Comparison of ENCODE assay signal across 8 cellular contexts in genomic region chr1:66242646-66243547, GRCh38.
DNase-seq lines count a peak whose midpoint lies in the region; ATAC-seq and TF ChIP-seq lines count a peak whose summit lies in the region.

No MANE protein-coding gene starts in this region.

- peak; percentile 89 for DNase-seq in GM23338 (ENCODE audit: low spot score)
- DNase-seq in LoVo (ENCODE audit: low spot score): peak; percentile 82
- DNase-seq in Peyer's patch: peak; percentile 75 to 91 (median 83)
- peak; percentile 77 to 85 for DNase-seq in activated T-cell treated with anti-CD3 and anti-CD28 coated beads, Interleukin-2, amount 50 U/mL, for 48 hours
- peak; percentile 86 to 89 for DNase-seq in fibroblast of lung (ENCODE audit: low read depth in 2 of 2)
- peak; percentile 91 for DNase-seq in stomach

- peak; percentile 99 for TF ChIP-seq RAD21 in neural cell (conservative IDR thresholded peaks at IDR 0.05)

- H3K9me3 ChIP-seq in DOHH2 (ENCODE audit: control insufficient read depth, insufficient read depth, low read length): no peaks in the 10 kb centered on the region
- H3K9me3 ChIP-seq in Peyer's patch: no peaks in the 10 kb centered on the region
- H3K9me3 ChIP-seq in fibroblast of lung (ENCODE audit: control insufficient read depth, insufficient read depth, low read depth, low read length): no peaks in the 10 kb centered on the region
- H3K9me3 ChIP-seq in neural cell (ENCODE audit: low read length): no peaks in the 10 kb centered on the region
- H3K9me3 ChIP-seq in stomach: no peaks in the 10 kb centered on the region

- no peak overlapping the region for H3K4me3 Mint-ChIP-seq in GM23338

- H3K36me3 Mint-ChIP-seq in GM23338 (ENCODE audit: low read depth): no peaks in the 10 kb centered on the region

- H3K79me2 ChIP-seq in DOHH2 (ENCODE audit: control insufficient read depth, low read length): no peaks in the 10 kb centered on the region
- H3K79me2 ChIP-seq in GM23338 (replicated peaks; ENCODE audit: insufficient read depth): no peaks in the 10 kb centered on the region
- H3K79me2 ChIP-seq in fibroblast of lung (ENCODE audit: control insufficient read depth, insufficient read depth, low read length): no peaks in the 10 kb centered on the region
- no peaks in the 10 kb centered on the region for H3K79me2 ChIP-seq in neural cell (replicated peaks; ENCODE audit: insufficient read depth, low read length)

- TF ChIP-seq POLR2A in Peyer's patch (IDR thresholded peaks at IDR 0.05) (no peak), stomach (IDR thresholded peaks at IDR 0.05) (no peak)

- intact Hi-C loops in stomach (cut with DNase I; ENCODE audit: low total_unique reads): loop anchor here (5.0 kb wide), 1 partner anchor 281 kb away; no protein-coding TSS in a partner anchor

- ATAC-seq in GM23338: peak; percentile 98

- peak; percentile 99 for TF ChIP-seq CTCF in DOHH2 (IDR thresholded peaks at IDR 0.05; ENCODE audit: low read depth, low read length, poor library complexity, severe bottlenecking)
- peak; percentile 100 for TF ChIP-seq CTCF in GM23338 (conservative IDR thresholded peaks at IDR 0.05; ENCODE audit: low read depth in 2 of 2)
- peak; percentile 68 to 99 (median 96) for TF ChIP-seq CTCF in Peyer's patch (IDR thresholded peaks at IDR 0.05)
- TF ChIP-seq CTCF in fibroblast of lung (conservative IDR thresholded peaks at IDR 0.05 in 1 of 2, IDR thresholded peaks at IDR 0.05 in 1 of 2; ENCODE audit: low read depth in 1 of 2, low read length in 2 of 2): peak; percentile 100
- peak; percentile 99 for TF ChIP-seq CTCF in neural cell (IDR thresholded peaks at IDR 0.05; ENCODE audit: poor library complexity, severe bottlenecking)
- peak in 5 of 7 experiments; percentile 93 to 99 (median 97) for TF ChIP-seq CTCF in stomach (IDR thresholded peaks at IDR 0.05)

- no peaks in the 10 kb centered on the region for H3K9me2 ChIP-seq in DOHH2 (replicated peaks; ENCODE audit: control insufficient read depth, low read length)
- H3K9me2 ChIP-seq in GM23338 (ENCODE audit: insufficient read depth): no peaks in the 10 kb centered on the region
- H3K9me2 ChIP-seq in neural cell (ENCODE audit: insufficient read depth, low read length): no peaks in the 10 kb centered on the region

- H3K36me3 ChIP-seq in DOHH2 (ENCODE audit: control insufficient read depth, low read length) (no peaks in the 10 kb centered on the region), GM23338 (ENCODE audit: insufficient read depth) (no peaks in the 10 kb centered on the region), Peyer's patch (no peaks in the 10 kb centered on the region), fibroblast of lung (ENCODE audit: control insufficient read depth, insufficient read depth, low read length) (no peaks in the 10 kb centered on the region), neural cell (ENCODE audit: insufficient read depth, low read length) (no peaks in the 10 kb centered on the region), stomach (no peaks in the 10 kb centered on the region)

- H3K4me1 ChIP-seq in DOHH2 (ENCODE audit: control insufficient read depth, low read length) (peaks cover 11% of the 10 kb centered on the region), GM23338 (ENCODE audit: insufficient read depth) (no peaks in the 10 kb centered on the region), Peyer's patch (no peaks in the 10 kb centered on the region), fibroblast of lung (ENCODE audit: control insufficient read depth, extremely low read depth, insufficient read depth, low read length) (peaks cover 8% of the 10 kb centered on the region), stomach (peaks cover 0 to 30% (median 12%) of the 10 kb centered on the region in 4 donors)

- H3K27ac ChIP-seq in DOHH2 (ENCODE audit: low read depth, low read length) (no peak overlapping the region), GM23338 (ENCODE audit: low read depth) (no peak overlapping the region), Peyer's patch (peak overlapping the region in 1 of 4 donors; percentile 20), fibroblast of lung (ENCODE audit: insufficient read depth, low read length) (no peak overlapping the region), neural cell (ENCODE audit: low read length) (no peak overlapping the region), stomach (no peak overlapping the region)

- H3K4me3 ChIP-seq in DOHH2 (ENCODE audit: low read length) (no peak overlapping the region), GM23338 (no peak overlapping the region), Peyer's patch (no peak overlapping the region), fibroblast of lung (replicated peaks in 1 of 4; ENCODE audit: control extremely low read depth in 1 of 4, insufficient read depth in 1 of 4, low read depth in 3 of 4, low read length in 4 of 4) (no peak overlapping the region), neural cell (ENCODE audit: low read length) (no peak overlapping the region), stomach (no peak overlapping the region)

- peak; percentile 22 for TF ChIP-seq EP300 in neural cell (conservative IDR thresholded peaks at IDR 0.05; ENCODE audit: poor library complexity, severe bottlenecking)
- no peak for TF ChIP-seq EP300 in stomach (IDR thresholded peaks at IDR 0.05)

- no peak overlapping the region for H3K4me2 ChIP-seq in DOHH2 (ENCODE audit: low read length)
- no peak overlapping the region for H3K4me2 ChIP-seq in GM23338
- peak overlapping the region; percentile 23 for H3K4me2 ChIP-seq in fibroblast of lung (ENCODE audit: extremely low read depth, insufficient read depth, low read length)
- no peak overlapping the region for H3K4me2 ChIP-seq in neural cell (ENCODE audit: low read length)

- WGBS in stomach, 5 donors: 37 to 42% (median 40%) methylated on average over 6 of the region's 6 CpGs

- H3K9ac ChIP-seq in fibroblast of lung (ENCODE audit: insufficient read depth, low read length) (no peak overlapping the region), neural cell (ENCODE audit: low read length) (no peak overlapping the region)

- H3K27ac Mint-ChIP-seq in GM23338: no peak overlapping the region

- no peaks in the 10 kb centered on the region for H3K9me3 Mint-ChIP-seq in GM23338

- H3K4me1 Mint-ChIP-seq in GM23338: no peaks in the 10 kb centered on the region

- H4K20me1 ChIP-seq in DOHH2 (ENCODE audit: control insufficient read depth, insufficient read depth, low read depth, low read length): no peaks in the 10 kb centered on the region
- H4K20me1 ChIP-seq in GM23338 (replicated peaks; ENCODE audit: insufficient read depth): no peaks in the 10 kb centered on the region
- no peaks in the 10 kb centered on the region for H4K20me1 ChIP-seq in fibroblast of lung (ENCODE audit: control insufficient read depth, extremely low read depth, insufficient read depth, low read length)
- H4K20me1 ChIP-seq in neural cell (ENCODE audit: insufficient read depth): no peaks in the 10 kb centered on the region

- H3K27me3 Mint-ChIP-seq in GM23338 (ENCODE audit: insufficient read depth, low read depth, poor library complexity): peaks cover 2% of the 10 kb centered on the region

- H2AFZ ChIP-seq in GM23338 (0 out of 2 replicates have a peak overlapping the region, but pooled peaks have one; percentile 19), fibroblast of lung (ENCODE audit: low read length) (no peak overlapping the region), neural cell (ENCODE audit: low read depth, low read length) (no peak overlapping the region)

- H3K27me3 ChIP-seq in DOHH2 (ENCODE audit: control insufficient read depth, low read length) (no peaks in the 10 kb centered on the region), GM23338 (ENCODE audit: insufficient read depth) (no peaks in the 10 kb centered on the region), Peyer's patch (no peaks in the 10 kb centered on the region), fibroblast of lung (ENCODE audit: control insufficient read depth, insufficient read depth, low read length) (no peaks in the 10 kb centered on the region), neural cell (ENCODE audit: insufficient read depth, low read depth, low read length) (no peaks in the 10 kb centered on the region), stomach (no peaks in the 10 kb centered on the region)

- H3F3A ChIP-seq in DOHH2 (ENCODE audit: control insufficient read depth, insufficient read depth) (no peaks in the 10 kb centered on the region), GM23338 (replicated peaks; ENCODE audit: low read depth) (no peaks in the 10 kb centered on the region), neural cell (ENCODE audit: insufficient read depth, low read length, poor library complexity, severe bottlenecking) (no peaks in the 10 kb centered on the region)

TF ChIP-seq in GM23338, 12 proteins besides CTCF, POLR2A, EP300 and RAD21:
- TF ChIP-seq ETS1 (IDR thresholded peaks at IDR 0.05) (no peak), ZNF331 (CRISPR knock-in tag; IDR thresholded peaks at IDR 0.05; ENCODE audit: low read depth) (no peak)

TF ChIP-seq in neural cell, 6 proteins besides CTCF, POLR2A, EP300 and RAD21:
- TF ChIP-seq EZH2 (IDR thresholded peaks at IDR 0.05; ENCODE audit: borderline replicate concordance, insufficient read depth, low read length, poor library complexity, severe bottlenecking) (no peak), POLR2AphosphoS5 (IDR thresholded peaks at IDR 0.05) (peak; percentile 23), REST (IDR thresholded peaks at IDR 0.05; ENCODE audit: borderline replicate concordance) (peak; percentile 42), SMC3 (conservative IDR thresholded peaks at IDR 0.05; ENCODE audit: poor library complexity) (peak; percentile 100)
